In genomic region chr2:163655672-163656071, GRCh38 we compare ENCODE assay signal across 17 cellular contexts.
"Had no signal": no experiment of that assay in that cellular context is flagged by ENCODE, and none has a peak within 500 bp of the region (broad histone marks: within the 10 kb centered on the region; RNA-seq: fewer than 3 reads in every experiment).

No MANE protein-coding gene starts in this region.

- ATAC-seq: activated CD8-positive, alpha-beta T cell treated with anti-CD3 and anti-CD28 coated beads for 36 hours; activated T-cell treated with anti-CD3 and anti-CD28 coated beads, Interleukin-2, amount 50 U/mL, for 72 hours; stimulated activated effector memory CD8-positive, alpha-beta T cell treated with anti-CD3 and anti-CD28 coated beads, Interleukin-12 subunit alpha, Interleukin-12 subunit beta, amount 100 ng/mL, for 72 hours; T-cell had no signal

- DNase-seq: activated CD4-positive, alpha-beta T cell treated with anti-CD3 and anti-CD28 coated beads for 4 hours; activated CD8-positive, alpha-beta memory T cell treated with anti-CD3 and anti-CD28 coated beads, Interleukin-2, amount 50 U/mL, for 4 hours; activated CD8-positive, alpha-beta T cell treated with anti-CD3 and anti-CD28 coated beads for 36 hours; activated gamma-delta T cell treated with Interleukin-2 at 50 U/mL for 16 hours; activated naive CD8-positive, alpha-beta T cell treated with anti-CD3 and anti-CD28 coated beads, Interleukin-2, amount 10 ng/mL, durations not matched to agents 7 days and 5 days; activated T-cell treated with anti-CD3 and anti-CD28 coated beads, Interleukin-2, amount 50 U/mL, for 72 hours; aorta; caudate nucleus; effector CD4-positive, alpha-beta T cell; posterior cingulate gyrus; small intestine; T-cell; T1000; trophoblast cell; WERI-Rb-1 had no signal

- H3K4me3 ChIP-seq: coronary artery had no signal

- H3K27ac ChIP-seq: WERI-Rb-1 had no signal

- H3K36me3 ChIP-seq: WERI-Rb-1 had no signal
